1 cellular context compared by ENCODE assay signal in genomic region chr2:99399795-99400194, GRCh38.
TF ChIP-seq lines count a peak whose summit lies in the region.

No MANE protein-coding gene starts in this region.

TF ChIP-seq in GM23338, 12 proteins besides CTCF, POLR2A, EP300 and RAD21 (continued from another document):
- TF ChIP-seq ZNF462 (CRISPR knock-in tag; IDR thresholded peaks at IDR 0.05) (no peak), ETS1 (IDR thresholded peaks at IDR 0.05) (no peak), REST (IDR thresholded peaks at IDR 0.05; ENCODE audit: unreplicated experiment) (no peak), EZH2 (IDR thresholded peaks at IDR 0.05; ENCODE audit: low read depth, unreplicated experiment) (no peak), ZNF331 (CRISPR knock-in tag; IDR thresholded peaks at IDR 0.05; ENCODE audit: low read depth) (no peak), NANOG (IDR thresholded peaks at IDR 0.05; ENCODE audit: borderline replicate concordance) (no peak)
